22 cellular contexts compared by ENCODE assay signal in genomic region chr12:121446760-121447159, GRCh38.
"Had no signal": no experiment of that assay in that cellular context is flagged by ENCODE, and none has a peak within 500 bp of the region (broad histone marks: within the 10 kb centered on the region; RNA-seq: fewer than 3 reads in every experiment).

No MANE protein-coding gene starts in this region.

- H3K4me1 ChIP-seq: neural progenitor cell, prostate gland, uterus had no signal

- H3K36me3 ChIP-seq: prostate gland, uterus had no signal

- H3K27ac ChIP-seq: brain microvascular endothelial cell, epithelial cell of prostate, gastrocnemius medialis, neural progenitor cell, prostate gland, tibial nerve, uterus had no signal

- ATAC-seq: activated T-helper 17 cell treated with anti-CD3 and anti-CD28 coated beads, Interleukin-2, amount 50 U/mL, for 72 hours; gastrocnemius medialis; left ventricle myocardium superior; naive thymus-derived CD4-positive, alpha-beta T cell; right cardiac atrium had no signal

- H3K27me3 ChIP-seq: brain microvascular endothelial cell, dorsolateral prefrontal cortex, gastrocnemius medialis, neural progenitor cell, tibial nerve, uterus had no signal

- H3K4me2 ChIP-seq: neural progenitor cell had no signal

- H2AFZ ChIP-seq: neural progenitor cell had no signal

- DNase-seq: activated CD4-positive, alpha-beta T cell treated with anti-CD3 and anti-CD28 coated beads, Interleukin-2, amount 10 ng/mL, durations not matched to agents 24 days and 14 days; activated CD4-positive, CD25-positive, alpha-beta regulatory T cell; activated naive CD4-positive, alpha-beta T cell; aorta; brain microvascular endothelial cell; central memory CD4-positive, alpha-beta T cell; dorsolateral prefrontal cortex; endodermal cell; gastrocnemius medialis; head of caudate nucleus; naive thymus-derived CD4-positive, alpha-beta T cell; stimulated activated CD4-positive, alpha-beta T cell treated with anti-CD3 and anti-CD28 coated beads, Interleukin-2, amount 100 ng/mL, for 24 hours; stimulated activated naive CD4-positive, alpha-beta T cell treated with Interleukin-2 at 50 U/mL for 16 hours; SW 1271; uterus had no signal

- H3K9ac ChIP-seq: neural progenitor cell had no signal

- H3K9me3 ChIP-seq: gastrocnemius medialis, prostate gland, tibial nerve, uterus had no signal

- H3K4me3 ChIP-seq: dorsolateral prefrontal cortex, gastrocnemius medialis, neural progenitor cell, prostate gland, tibial nerve, uterus had no signal
